In genomic region chrX:1321689-1322088, GRCh38 we compare ENCODE assay signal across 23 cellular contexts. TPM values are rescaled to one million over a fixed set of nuclear protein-coding genes. Genes with fewer than 3 reads are reported as not detected.
"Had no signal": no experiment of that assay in that cellular context is flagged by ENCODE, and none has a peak within 500 bp of the region (broad histone marks: within the 10 kb centered on the region; RNA-seq: fewer than 3 reads in every experiment).

No MANE protein-coding gene starts in this region.

- H3K36me3 ChIP-seq: brain microvascular endothelial cell, gastrocnemius medialis, right lobe of liver, suprapubic skin, tibial artery had no signal

- H3K27ac Mint-ChIP-seq: nephron progenitor cell; stimulated activated memory B cell treated with anti-CD40 and anti-IgM and Interleukin-4, amounts not matched to agents 10 μg/mL and 1 μg/mL and 100 μg/mL, for 72 hours had no signal

- H3K4me3 ChIP-seq: coronary artery, gastrocnemius medialis, right lobe of liver, suprapubic skin, tibial artery had no signal

- H3K27ac ChIP-seq: brain microvascular endothelial cell, coronary artery, gastrocnemius medialis, right lobe of liver, suprapubic skin, tibial artery had no signal

- H3K27me3 ChIP-seq: brain microvascular endothelial cell, gastrocnemius medialis, neutrophil, right lobe of liver, suprapubic skin had no signal

- H3K4me3 Mint-ChIP-seq: effector memory CD8-positive, alpha-beta T cell; naive B cell; nephron progenitor cell; stimulated activated memory B cell treated with anti-CD40 and anti-IgM and Interleukin-4, amounts not matched to agents 10 μg/mL and 1 μg/mL and 100 μg/mL, for 72 hours had no signal

- DNase-seq: activated CD4-positive, alpha-beta T cell treated with anti-CD3 and anti-CD28 coated beads for 4 hours; activated CD4-positive, CD25-positive, alpha-beta regulatory T cell; activated gamma-delta T cell treated with Interleukin-2 at 50 U/mL for 16 hours; activated naive CD4-positive, alpha-beta T cell treated with anti-CD3 and anti-CD28 coated beads, Interleukin-2, amount 50 U/mL, for 16 hours; amniotic stem cell; brain microvascular endothelial cell; effector memory CD8-positive, alpha-beta T cell; erythroblast; gastrocnemius medialis; glutamatergic neuron; left ventricle myocardium superior; mammary epithelial cell; naive B cell; nephron progenitor cell; right lobe of liver; tibial artery had no signal

- ATAC-seq: effector memory CD8-positive, alpha-beta T cell; gastrocnemius medialis; left ventricle myocardium superior; right lobe of liver; stimulated activated memory B cell treated with anti-CD40 and anti-IgM and Interleukin-4, amounts not matched to agents 10 μg/mL and 1 μg/mL and 100 μg/mL, for 72 hours had no signal

- H3K36me3 Mint-ChIP-seq: activated CD8-positive, alpha-beta memory T cell treated with anti-CD3 and anti-CD28 coated beads, Interleukin-2, amount 10 ng/mL, durations not matched to agents 7 days and 5 days; naive B cell; stimulated activated memory B cell treated with anti-CD40 and anti-IgM and Interleukin-4, amounts not matched to agents 10 μg/mL and 1 μg/mL and 100 μg/mL, for 72 hours had no signal

- H3K9me3 ChIP-seq: gastrocnemius medialis, neutrophil, right lobe of liver, suprapubic skin, tibial artery had no signal

- H3K4me1 ChIP-seq: gastrocnemius medialis, right lobe of liver, suprapubic skin, tibial artery had no signal

- H3K9me3 Mint-ChIP-seq: effector memory CD8-positive, alpha-beta T cell; nephron progenitor cell had no signal

RNA-seq across cellular contexts. Expression of gene IL3RA, which starts 14.9 kb away (rescaled TPM):
- total RNA-seq: astrocyte, mammary epithelial cell had no signal
- polyA plus RNA-seq: mammary epithelial cell had no signal

RNA-seq across cellular contexts. Expression of gene CSF2RA, which starts 53.1 kb away (rescaled TPM):
- total RNA-seq: activated CD8-positive, alpha-beta memory T cell treated with anti-CD3 and anti-CD28 coated beads, Interleukin-2, amount 10 ng/mL, durations not matched to agents 7 days and 5 days; mammary epithelial cell; osteocyte had no signal
- polyA plus RNA-seq: mammary epithelial cell had no signal
